In the genomic region with DNA sequence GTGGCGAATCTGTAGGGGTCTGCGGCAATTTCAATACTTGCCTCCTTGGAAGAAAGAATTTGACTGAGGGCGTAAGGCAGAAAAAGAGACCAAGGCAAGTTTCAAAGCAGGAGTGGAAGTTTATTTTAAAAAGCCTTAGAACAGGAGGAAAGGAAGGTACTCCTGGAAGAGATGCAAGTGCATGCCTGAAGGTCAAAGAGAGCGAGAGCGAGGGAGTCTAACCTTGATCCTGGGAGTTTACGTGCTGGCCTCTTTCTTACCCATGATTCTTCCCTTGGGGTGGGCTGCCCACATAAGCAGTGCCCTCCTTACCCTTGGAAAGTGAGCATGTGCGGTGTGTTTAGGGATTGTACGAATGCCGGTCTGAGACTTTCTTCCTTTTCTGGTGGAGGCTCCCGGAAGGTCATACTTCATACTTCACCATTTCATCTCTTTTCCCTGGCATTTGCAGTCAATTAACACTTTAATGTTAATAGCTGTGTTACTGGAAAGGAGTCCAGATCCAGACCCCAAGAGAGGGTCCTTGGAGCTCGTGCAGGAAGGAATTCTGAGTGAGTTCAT, we compare ENCODE assay signal across 9 cellular contexts. TPM values are rescaled to one million over a fixed set of nuclear protein-coding genes. Genes with fewer than 3 reads are reported as not detected.
DNase-seq lines count a peak whose midpoint lies in the region; ATAC-seq and TF ChIP-seq lines count a peak whose summit lies in the region.
"Had no signal": no experiment of that assay in that cellular context is flagged by ENCODE, and none has a peak within 500 bp of the region (broad histone marks: within the 10 kb centered on the region; RNA-seq: fewer than 3 reads in every experiment).

No MANE protein-coding gene starts in this region.

- intact Hi-C loops in natural killer cell (cut with micrococcal nuclease) (no loop called here), posterior vena cava (cut with DNase I) (no loop called here), prostate gland (cut with DNase I) (no loop called here)

- H3K9me3 ChIP-seq in prostate gland, result no peaks in the 10 kb centered on the region

- peak in 1 of 3 donors; percentile 10 for ATAC-seq in natural killer cell

- H3K4me3 ChIP-seq in AG04449 (ENCODE audit: low read depth, low read length) (peak overlapping the region; percentile 48), cardiac fibroblast (replicated peaks in 1 of 2; ENCODE audit: low read depth in 2 of 2, low read length in 2 of 2) (peak overlapping the region; percentile 19 to 48), prostate gland (peak overlapping the region in 1 of 2 donors; percentile 8)

- H3K27me3 Mint-ChIP-seq in IgD-negative memory B cell (peaks cover 23% of the 10 kb centered on the region), natural killer cell (ENCODE audit: low read depth in 2 of 2) (no peaks in the 10 kb centered on the region)

- H3K9me3 Mint-ChIP-seq in IgD-negative memory B cell (peaks cover 0 to 3% (median 0%) of the 10 kb centered on the region in 3 donors), natural killer cell (no peaks in the 10 kb centered on the region)

- H3K27me3 ChIP-seq in prostate gland (replicated peaks; ENCODE audit: insufficient read depth), result no peaks in the 10 kb centered on the region

- TF ChIP-seq POLR2A in prostate gland (IDR thresholded peaks at IDR 0.05), result no peak

- H3K36me3 Mint-ChIP-seq in IgD-negative memory B cell (no peaks in the 10 kb centered on the region), natural killer cell (no peaks in the 10 kb centered on the region)

- peak overlapping the region; percentile 67 to 93 (median 79) for H3K4me3 Mint-ChIP-seq in IgD-negative memory B cell
- H3K4me3 Mint-ChIP-seq in natural killer cell, result peak overlapping the region; percentile 91

- H3K27ac Mint-ChIP-seq in IgD-negative memory B cell, result no peak overlapping the region
- H3K27ac Mint-ChIP-seq in natural killer cell, result peak overlapping the region in 1 of 2 donors; percentile 79

- H3K27ac ChIP-seq in prostate gland, result no peak overlapping the region

- WGBS in prostate gland, result 47% methylated on average over 11 of the region's 11 CpGs

- H3K4me1 Mint-ChIP-seq in IgD-negative memory B cell (peaks cover 6 to 11% (median 9%) of the 10 kb centered on the region in 3 donors), natural killer cell (peaks cover 21 to 23% of the 10 kb centered on the region in 2 donors)

- CTCF ChIA-PET in AG04449 (lab: Yijun Ruan, JAX), result interaction anchor here (0.9 kb wide), 1 partner anchor 23 kb away, joined by 3 read pairs; no protein-coding TSS in a partner anchor

- POLR2A ChIA-PET in AG04449 (lab: Yijun Ruan, JAX), result no interaction called here

- DNase-seq in AG04449 (ENCODE audit: low read depth, low spot score), result no peak
- no peak for DNase-seq in cardiac fibroblast (ENCODE audit: low read depth in 2 of 2)
- DNase-seq in natural killer cell, result no peak
- DNase-seq in posterior vena cava (ENCODE audit: low spot score), result no peak
- no peak for DNase-seq in CD1c-positive myeloid dendritic cell (ENCODE audit: extremely low spot score)
- DNase-seq in NCI-H2227 treated with DMSO at 0.1 percent for 48 hours (lab: John Stamatoyannopoulos, UW), result no peak
- no peak for DNase-seq in prostate gland (ENCODE audit: low spot score)
- DNase-seq: NCI-H2081 treated with DMSO at 0.1 percent for 48 hours had no signal

- TF ChIP-seq CTCF in AG04449 (IDR thresholded peaks at IDR 0.05; ENCODE audit: insufficient read depth, low read length, missing control alignments), result no peak
- TF ChIP-seq CTCF in cardiac fibroblast (IDR thresholded peaks at IDR 0.05; ENCODE audit: low read depth, low read length), result no peak
- TF ChIP-seq CTCF in natural killer cell (IDR thresholded peaks at IDR 0.05), result no peak
- TF ChIP-seq CTCF in prostate gland (IDR thresholded peaks at IDR 0.05), result no peak

- no peaks in the 10 kb centered on the region for H3K36me3 ChIP-seq in prostate gland

- H3K4me1 ChIP-seq in prostate gland (replicated peaks), result no peaks in the 10 kb centered on the region

RNA-seq across cellular contexts. Expression of gene ARSD, which starts 40.0 kb away (rescaled TPM):
- polyA plus RNA-seq in IgD-negative memory B cell, result 5.4 TPM
- total RNA-seq in natural killer cell (10 to 100 TPM in 2 of 3 donors, 1 to 10 TPM in 1; 9.7 to 21.6 (median 13.6) TPM), posterior vena cava (10 to 100 TPM; 11.7 to 15.7 TPM), prostate gland (10 to 100 TPM; 52.1 to 69.5 TPM)
